11 cellular contexts compared by ENCODE assay signal in the genomic region with DNA sequence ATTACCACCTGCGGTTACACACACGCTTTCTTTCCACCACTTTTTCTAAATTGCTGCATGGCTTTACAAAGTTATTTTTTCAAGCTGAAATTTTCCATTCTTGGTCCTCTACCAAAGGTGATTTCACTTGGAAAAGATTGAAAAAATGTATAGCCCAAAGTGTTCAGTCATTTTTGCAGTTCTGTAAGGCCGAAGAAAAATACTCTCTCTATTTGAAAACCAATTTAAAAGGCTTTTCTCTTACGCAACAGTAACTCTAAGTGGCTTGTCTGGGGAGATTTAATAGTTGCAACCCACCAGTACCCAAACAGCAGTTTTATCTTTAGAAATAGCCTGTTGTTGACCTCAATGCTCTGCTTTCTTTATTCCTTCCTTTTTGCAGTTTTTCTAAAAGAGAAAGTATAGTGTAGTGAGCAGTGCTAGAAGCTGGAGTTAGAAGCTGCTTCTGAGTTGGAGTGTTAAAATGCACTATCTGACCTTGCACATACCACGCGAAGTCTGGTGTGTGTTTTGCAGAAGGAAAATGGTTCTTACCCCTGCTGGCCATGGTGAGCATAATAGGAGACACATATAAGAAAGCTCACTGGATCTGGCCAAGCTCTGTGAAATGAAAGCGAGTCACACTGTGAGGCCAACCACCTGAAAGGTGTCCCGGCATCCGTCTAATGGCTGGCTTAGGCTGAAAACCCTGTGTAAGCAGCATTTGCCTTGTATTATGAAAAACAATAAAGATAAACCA.
A peak's percentile ranks its signal among the peaks of the same experiment; 100 is the strongest.
DNase-seq lines count a peak whose midpoint lies in the region; ATAC-seq and TF ChIP-seq lines count a peak whose summit lies in the region.
"Had no signal": no experiment of that assay in that cellular context is flagged by ENCODE, and none has a peak within 500 bp of the region (broad histone marks: within the 10 kb centered on the region; RNA-seq: fewer than 3 reads in every experiment).

No MANE protein-coding gene starts in this region.

- no peak overlapping the region for H3K23ac ChIP-seq in H9 (ENCODE audit: insufficient read length, low read depth, low read length)

- H2BK20ac ChIP-seq in H9 (ENCODE audit: low read depth, low read length, poor library complexity, severe bottlenecking), result no peak overlapping the region

- no peak overlapping the region for H4K91ac ChIP-seq in H9 (ENCODE audit: insufficient read length, low read depth, low read length)

- no peak overlapping the region for H3K4me2 ChIP-seq in H9 (ENCODE audit: insufficient read depth, insufficient read length, low read length)

- H3K79me2 ChIP-seq in H9 (ENCODE audit: insufficient read depth, low read length), result no peaks in the 10 kb centered on the region

- H3K9ac ChIP-seq in H9 (ENCODE audit: extremely low read depth, insufficient read length, low read length), result no peak overlapping the region
- no peak overlapping the region for H3K9ac ChIP-seq in rectal smooth muscle tissue (ENCODE audit: low read length)

- H2AK5ac ChIP-seq in H9 (ENCODE audit: insufficient read length, low read length), result no peak overlapping the region

- no peaks in the 10 kb centered on the region for H3K79me1 ChIP-seq in H9 (ENCODE audit: insufficient read depth, low read depth, low read length, poor library complexity, severe bottlenecking)

- H3K9me3 Mint-ChIP-seq in H9, result peaks cover 3 to 6% of the 10 kb centered on the region in 2 experiments; a peak in 4 of 5 replicates

- no peak for DNase-seq in H9
- DNase-seq in RKO (ENCODE audit: low spot score), result peak; percentile 26
- peak; percentile 30 for DNase-seq in fibroblast of mammary gland (ENCODE audit: low read depth)
- no peak for DNase-seq in AG08396 (ENCODE audit: low spot score)
- DNase-seq in NCI-H524 treated with DMSO at 0.1 percent for 48 hours (lab: John Stamatoyannopoulos, UW), result no peak
- DNase-seq: activated CD4-positive, alpha-beta T cell treated with anti-CD3 and anti-CD28 coated beads for 4 hours had no signal

- H3K9me3 ChIP-seq in H9 (ENCODE audit: control insufficient read depth, low read depth, low read length), result no peaks in the 10 kb centered on the region
- H3K9me3 ChIP-seq: suprapubic skin had no signal

- H3K4me1 Mint-ChIP-seq in H9, result peaks cover 1 to 3% of the 10 kb centered on the region in 2 experiments; a peak in 1 of 4 replicates

- no peak overlapping the region for H3K56ac ChIP-seq in H9 (ENCODE audit: insufficient read length, low read depth, low read length)

- H3K14ac ChIP-seq in H9 (ENCODE audit: insufficient read depth, low read length), result no peak overlapping the region

- ATAC-seq in HG03196 (IDR thresholded peaks at IDR 0.05; ENCODE audit: unreplicated experiment), result no peak
- no peak for ATAC-seq in HG02884 (IDR thresholded peaks at IDR 0.05; ENCODE audit: unreplicated experiment)

- H3K36me3 ChIP-seq in rectal smooth muscle tissue (ENCODE audit: control insufficient read depth, insufficient read depth, low read length), result no peaks in the 10 kb centered on the region
- H3K36me3 ChIP-seq: suprapubic skin had no signal

- H4K20me1 ChIP-seq in H9 (ENCODE audit: control insufficient read depth, insufficient read depth, insufficient read length), result no peaks in the 10 kb centered on the region

- H2BK15ac ChIP-seq in H9 (ENCODE audit: low read depth, low read length), result no peak overlapping the region

- H3K4me3 ChIP-seq in fibroblast of mammary gland (ENCODE audit: control insufficient read depth, low read depth, low read length) (no peak overlapping the region), rectal smooth muscle tissue (ENCODE audit: low read length) (peak overlapping the region; percentile 22)
- H3K4me3 ChIP-seq: suprapubic skin had no signal

- H3K4me1 ChIP-seq in H9 (ENCODE audit: insufficient read depth, low read length) (peaks cover under 1% of the 10 kb centered on the region; the same call in 1 of the 2 replicates), rectal smooth muscle tissue (ENCODE audit: control insufficient read depth, insufficient read depth, low read length) (no peaks in the 10 kb centered on the region)
- H3K4me1 ChIP-seq: suprapubic skin had no signal

- no peak overlapping the region for H3K4ac ChIP-seq in H9 (ENCODE audit: low read depth, low read length)

- no CpG with 5 or more reads among the region's 9 CpGs for WGBS in H9 (ENCODE audit: extremely low coverage, insufficient read length, low lambda C conversion rate)

- TF ChIP-seq CTCF in H9 (conservative IDR thresholded peaks at IDR 0.05) (peak; percentile 42; the same call in 2 of the 3 replicates), fibroblast of mammary gland (conservative IDR thresholded peaks at IDR 0.05; ENCODE audit: control insufficient read depth, insufficient read depth, low read depth, low read length) (peak; percentile 25)

- H3K27me3 ChIP-seq in H9 (ENCODE audit: insufficient read depth, low read length) (no peaks in the 10 kb centered on the region), rectal smooth muscle tissue (ENCODE audit: control insufficient read depth, insufficient read depth, low read length) (no peaks in the 10 kb centered on the region)
- H3K27me3 ChIP-seq: suprapubic skin had no signal

- no peak overlapping the region for H2BK5ac ChIP-seq in H9 (ENCODE audit: insufficient read length, low read length)

- H4K8ac ChIP-seq in H9 (replicated peaks; ENCODE audit: insufficient read length, low read depth, low read length), result no peak overlapping the region

- no peak overlapping the region for H3K27ac ChIP-seq in H9 (ENCODE audit: insufficient read length, low read depth, low read length)
- H3K27ac ChIP-seq in rectal smooth muscle tissue (ENCODE audit: low read depth, low read length), result no peak overlapping the region
- H3K27ac ChIP-seq: suprapubic skin had no signal

- H3K18ac ChIP-seq in H9 (ENCODE audit: insufficient read length, low read depth, low read length), result no peak overlapping the region

- H2AFZ ChIP-seq in H9 (ENCODE audit: low read length), result no peak overlapping the region

- H4K5ac ChIP-seq in H9 (ENCODE audit: insufficient read length, low read depth, low read length), result no peak overlapping the region

- H3T11ph ChIP-seq in H9 (ENCODE audit: low read length), result no peak overlapping the region

- H3K4me3 Mint-ChIP-seq in H9, result no peak overlapping the region
- H3K4me3 Mint-ChIP-seq: brain had no signal

- no peak overlapping the region for H2BK12ac ChIP-seq in H9 (ENCODE audit: insufficient read length, low read depth, low read length)

- H3K23me2 ChIP-seq in H9 (ENCODE audit: insufficient read length, low read depth, low read length, poor library complexity, severe bottlenecking), result no peaks in the 10 kb centered on the region

- H3K27ac Mint-ChIP-seq in H9, result no peak overlapping the region; a peak in 1 of 7 replicates

- no peaks in the 10 kb centered on the region for H3K27me3 Mint-ChIP-seq in H9 (ENCODE audit: low read depth)
- H3K27me3 Mint-ChIP-seq: brain had no signal

- H3K36me3 Mint-ChIP-seq in H9 (ENCODE audit: insufficient read depth in 1 of 3, low read depth in 3 of 3), result peaks cover 0 to 8% (median 2%) of the 10 kb centered on the region in 3 experiments; a peak in 2 of 7 replicates
- H3K36me3 Mint-ChIP-seq: brain had no signal

- no peak overlapping the region for H2BK120ac ChIP-seq in H9 (ENCODE audit: low read depth, low read length, poor library complexity, severe bottlenecking)

Comparison
In these comparisons a context has a peak if more than half of its experiments do, and no peak if none do; other contexts are left out.
1. DNase-seq: peak in RKO (single experiment) and fibroblast of mammary gland (single experiment); none in H9 (single experiment), AG08396 (single experiment) and NCI-H524 treated with DMSO at 0.1 percent for 48 hours (single experiment).